10 cellular contexts compared by ENCODE assay signal in genomic region chr14:49303952-49304516, GRCh38.
DNase-seq lines count a peak whose midpoint lies in the region; ATAC-seq and TF ChIP-seq lines count a peak whose summit lies in the region.
"Had no signal": no experiment of that assay in that cellular context is flagged by ENCODE, and none has a peak within 500 bp of the region (broad histone marks: within the 10 kb centered on the region; RNA-seq: fewer than 3 reads in every experiment).

No MANE protein-coding gene starts in this region.

- no peak overlapping the region for H3K27ac Mint-ChIP-seq in CD4-positive, alpha-beta T cell
- no peak overlapping the region for H3K27ac Mint-ChIP-seq in activated naive CD8-positive, alpha-beta T cell treated with anti-CD3 and anti-CD28 coated beads for 36 hours
- H3K27ac Mint-ChIP-seq: CD4-positive, alpha-beta memory T cell had no signal

- peaks cover 3% of the 10 kb centered on the region for H3K9me3 Mint-ChIP-seq in CD4-positive, alpha-beta T cell
- H3K9me3 Mint-ChIP-seq in activated naive CD8-positive, alpha-beta T cell treated with anti-CD3 and anti-CD28 coated beads for 36 hours: peaks cover 3% of the 10 kb centered on the region

- intact Hi-C loops in A673 (cut with micrococcal nuclease; ENCODE audit: unreplicated experiment): loop anchor here (1.0 kb wide), 1 partner anchor 1387 kb away; no protein-coding TSS in a partner anchor
- intact Hi-C loops in CD4-positive, alpha-beta T cell (cut with DNase I, micrococcal nuclease): loop anchor here in 1 of 2 experiments (10.0 kb wide), 1 partner anchor 1601 kb away; no protein-coding TSS in a partner anchor

- no peaks in the 10 kb centered on the region for H3K27me3 ChIP-seq in A673 (replicated peaks; ENCODE audit: insufficient read depth, low read depth, low read length, poor library complexity)
- no peaks in the 10 kb centered on the region for H3K27me3 ChIP-seq in smooth muscle cell (ENCODE audit: low read depth)
- H3K27me3 ChIP-seq in CD4-positive, alpha-beta T cell (ENCODE audit: control insufficient read depth, insufficient read depth, low read length): no peaks in the 10 kb centered on the region

- no peak overlapping the region for H3K4me3 Mint-ChIP-seq in CD4-positive, alpha-beta T cell
- no peak overlapping the region for H3K4me3 Mint-ChIP-seq in activated naive CD8-positive, alpha-beta T cell treated with anti-CD3 and anti-CD28 coated beads for 36 hours
- H3K4me3 Mint-ChIP-seq: CD4-positive, alpha-beta memory T cell had no signal

- H4K20me1 ChIP-seq in smooth muscle cell (ENCODE audit: low read depth): no peaks in the 10 kb centered on the region

- H3K79me2 ChIP-seq in smooth muscle cell (ENCODE audit: low read depth): no peaks in the 10 kb centered on the region

- H3K27ac ChIP-seq in A673 (ENCODE audit: low read depth, low read length, poor library complexity, severe bottlenecking): no peak overlapping the region
- no peak overlapping the region for H3K27ac ChIP-seq in smooth muscle cell (ENCODE audit: low read depth)
- H3K27ac ChIP-seq in CD4-positive, alpha-beta T cell (ENCODE audit: low read depth, low read length): no peak overlapping the region

- H3K27me3 Mint-ChIP-seq in CD4-positive, alpha-beta T cell: no peaks in the 10 kb centered on the region
- H3K27me3 Mint-ChIP-seq in activated naive CD8-positive, alpha-beta T cell treated with anti-CD3 and anti-CD28 coated beads for 36 hours: peaks cover 4% of the 10 kb centered on the region

- no peak overlapping the region for H3K4me3 ChIP-seq in A673 (ENCODE audit: low read depth, low read length, poor library complexity, severe bottlenecking)
- H3K4me3 ChIP-seq in Jurkat, Clone E6-1 (ENCODE audit: low read length): no peak overlapping the region
- H3K4me3 ChIP-seq in smooth muscle cell: no peak overlapping the region
- H3K4me3 ChIP-seq: HAP-1 had no signal

- no peak overlapping the region for H3K9ac ChIP-seq in smooth muscle cell (ENCODE audit: low read depth)

- no peaks in the 10 kb centered on the region for H3F3A ChIP-seq in smooth muscle cell (ENCODE audit: low read depth)

- no peaks in the 10 kb centered on the region for H3K36me3 ChIP-seq in A673 (ENCODE audit: insufficient read depth, low read length, poor library complexity, severe bottlenecking)
- no peaks in the 10 kb centered on the region for H3K36me3 ChIP-seq in smooth muscle cell (ENCODE audit: low read depth)
- H3K36me3 ChIP-seq: HAP-1 had no signal

- TF ChIP-seq CTCF in A673 (conservative IDR thresholded peaks at IDR 0.05; ENCODE audit: low read depth, low read length) (no peak), smooth muscle cell (IDR thresholded peaks at IDR 0.05; ENCODE audit: borderline replicate concordance, insufficient read depth, poor library complexity, severe bottlenecking) (no peak)
- no peak for TF ChIP-seq CTCF in CD4-positive, alpha-beta T cell (IDR thresholded peaks at IDR 0.05)

- H3K36me3 Mint-ChIP-seq in CD4-positive, alpha-beta T cell (ENCODE audit: low read depth): no peaks in the 10 kb centered on the region
- no peaks in the 10 kb centered on the region for H3K36me3 Mint-ChIP-seq in activated naive CD8-positive, alpha-beta T cell treated with anti-CD3 and anti-CD28 coated beads for 36 hours
- H3K36me3 Mint-ChIP-seq: CD4-positive, alpha-beta memory T cell had no signal

- DNase-seq in A673 (ENCODE audit: low spot score) (peak; percentile 70), UCSD-AML1 (lab: John Stamatoyannopoulos, UW; ENCODE audit: unreplicated experiment) (peak; percentile 13), iPS DF 4.7 (ENCODE audit: extremely low read depth, low spot score) (peak; percentile 14), DMS153 treated with DMSO at 0.1 percent for 48 hours (lab: John Stamatoyannopoulos, UW; ENCODE audit: unreplicated experiment) (no peak), smooth muscle cell (lab: John Stamatoyannopoulos, UW; ENCODE audit: unreplicated experiment) (no peak)
- DNase-seq in Jurkat, Clone E6-1 (ENCODE audit: low read depth, low spot score): peak; percentile 26
- DNase-seq in CD4-positive, alpha-beta T cell: no peak
- DNase-seq in activated naive CD8-positive, alpha-beta T cell treated with anti-CD3 and anti-CD28 coated beads for 36 hours: no peak
- DNase-seq: CD4-positive, alpha-beta memory T cell had no signal

- POLR2A ChIA-PET in A673 (lab: Charles Lee; ENCODE audit: low non-redundant PET): no interaction called here
- POLR2A ChIA-PET in CD4-positive, alpha-beta T cell (lab: Charles Lee): no interaction called here

- WGBS in smooth muscle cell (ENCODE audit: low lambda C conversion rate): 47% methylated on average over 5 of the region's 5 CpGs

- ATAC-seq in CD4-positive, alpha-beta T cell (ENCODE audit: poor library complexity): no peak

- no TSS peak for BruUV-seq in A673 (replicated peaks; lab: Mats Ljungman, UMichigan)

- no peaks in the 10 kb centered on the region for H3K4me1 Mint-ChIP-seq in CD4-positive, alpha-beta T cell (ENCODE audit: low read depth)
- no peaks in the 10 kb centered on the region for H3K4me1 Mint-ChIP-seq in activated naive CD8-positive, alpha-beta T cell treated with anti-CD3 and anti-CD28 coated beads for 36 hours
- H3K4me1 Mint-ChIP-seq: CD4-positive, alpha-beta memory T cell had no signal

- H3K9me3 ChIP-seq in A673 (ENCODE audit: low read depth, low read length, poor library complexity, severe bottlenecking) (no peaks in the 10 kb centered on the region), smooth muscle cell (replicated peaks; ENCODE audit: low read depth) (no peaks in the 10 kb centered on the region)
- no peaks in the 10 kb centered on the region for H3K9me3 ChIP-seq in CD4-positive, alpha-beta T cell (ENCODE audit: control insufficient read depth, low read length)
- H3K9me3 ChIP-seq: HAP-1 had no signal

- no peak overlapping the region for H3K4me2 ChIP-seq in smooth muscle cell

- H3K4me1 ChIP-seq in A673 (ENCODE audit: insufficient read depth, low read length, poor library complexity, severe bottlenecking) (no peaks in the 10 kb centered on the region), smooth muscle cell (ENCODE audit: low read depth) (no peaks in the 10 kb centered on the region)
- H3K4me1 ChIP-seq: HAP-1 had no signal

- H2AFZ ChIP-seq in smooth muscle cell (ENCODE audit: low read depth): no peak overlapping the region

- CTCF ChIA-PET in A673 (lab: Charles Lee): no interaction called here
- CTCF ChIA-PET in CD4-positive, alpha-beta T cell (lab: Charles Lee): no interaction called here

Comparison
In these comparisons a context has a peak if more than half of its experiments do, and no peak if none do; other contexts are left out.
1. DNase-seq: peak in A673 (single experiment), Jurkat, Clone E6-1 (single experiment), UCSD-AML1 (single experiment) and iPS DF 4.7 (single experiment); none in DMS153 treated with DMSO at 0.1 percent for 48 hours (single experiment), smooth muscle cell (single experiment), CD4-positive, alpha-beta T cell (0 of 10) and activated naive CD8-positive, alpha-beta T cell treated with anti-CD3 and anti-CD28 coated beads for 36 hours (single experiment).